9 cellular contexts compared by ENCODE assay signal in genomic region chr16:57304169-57305061, GRCh38. TPM values are rescaled to one million over a fixed set of nuclear protein-coding genes. Genes with fewer than 3 reads are reported as not detected.
DNase-seq lines count a peak whose midpoint lies in the region; ATAC-seq, FAIRE-seq and TF ChIP-seq lines count a peak whose summit lies in the region.
"Had no signal": no experiment of that assay in that cellular context is flagged by ENCODE, and none has a peak within 500 bp of the region (broad histone marks: within the 10 kb centered on the region; RNA-seq: fewer than 3 reads in every experiment).

No MANE protein-coding gene starts in this region.

- peak overlapping the region; percentile 61 for H3K4me3 Mint-ChIP-seq in activated T-helper 17 cell treated with anti-CD3 and anti-CD28 coated beads, Interleukin-2, amount 50 U/mL, for 72 hours

- FAIRE-seq in small intestine (lab: Jason Lieb, UNC) = no peak

- 50 to 60% (median 52%) methylated on average over 16 of the region's 16 CpGs for WGBS in small intestine, 3 donors

- H3K27me3 Mint-ChIP-seq in activated T-helper 17 cell treated with anti-CD3 and anti-CD28 coated beads, Interleukin-2, amount 50 U/mL, for 72 hours = no peaks in the 10 kb centered on the region

- H3K4me1 Mint-ChIP-seq in activated T-helper 17 cell treated with anti-CD3 and anti-CD28 coated beads, Interleukin-2, amount 50 U/mL, for 72 hours = peaks cover 11% of the 10 kb centered on the region

- no peaks in the 10 kb centered on the region for H3K36me3 Mint-ChIP-seq in activated T-helper 17 cell treated with anti-CD3 and anti-CD28 coated beads, Interleukin-2, amount 50 U/mL, for 72 hours (ENCODE audit: low read depth)

- peak; percentile 45 for DNase-seq in GM10266 (ENCODE audit: extremely low spot score)
- peak; percentile 61 for DNase-seq in hepatic stellate cell (ENCODE audit: low spot score)
- DNase-seq in small intestine = peak; percentile 56
- no peak for DNase-seq in Kasumi-1 (lab: John Stamatoyannopoulos, UW)
- no peak for DNase-seq in NOMO-1 (lab: John Stamatoyannopoulos, UW; ENCODE audit: unreplicated experiment in 2 of 2)
- DNase-seq in GM19240 (ENCODE audit: insufficient read length, low spot score) = no peak
- DNase-seq: effector CD4-positive, alpha-beta T cell had no signal

- peaks cover 0 to 2% of the 10 kb centered on the region in 2 donors for H3K4me1 ChIP-seq in small intestine (ENCODE audit: control insufficient read depth in 2 of 2, insufficient read depth in 1 of 2, low read depth in 1 of 2, low read length in 1 of 2)

- no peaks in the 10 kb centered on the region for H3K27me3 ChIP-seq in small intestine (ENCODE audit: control insufficient read depth in 2 of 2, insufficient read depth in 2 of 2, low read length in 2 of 2)

- no peak for ATAC-seq in activated T-helper 17 cell treated with anti-CD3 and anti-CD28 coated beads, Interleukin-2, amount 50 U/mL, for 72 hours (replicated peaks)
- ATAC-seq in GM18498 (IDR thresholded peaks at IDR 0.05; ENCODE audit: unreplicated experiment) = no peak

- no peaks in the 10 kb centered on the region for H3K9me3 ChIP-seq in small intestine (ENCODE audit: control insufficient read depth, low read depth)

- H3K36me3 ChIP-seq in small intestine (ENCODE audit: control insufficient read depth in 2 of 2, insufficient read depth in 2 of 2, low read length in 2 of 2) = no peaks in the 10 kb centered on the region

- peak overlapping the region in 1 of 2 donors; percentile 51 for H3K27ac ChIP-seq in small intestine (ENCODE audit: low read depth in 1 of 2, low read length in 1 of 2)

- H3K27ac Mint-ChIP-seq in activated T-helper 17 cell treated with anti-CD3 and anti-CD28 coated beads, Interleukin-2, amount 50 U/mL, for 72 hours = peak overlapping the region; percentile 85

- no peak overlapping the region for H3K4me3 ChIP-seq in small intestine (ENCODE audit: low read depth in 1 of 2, low read length in 2 of 2)

- no peaks in the 10 kb centered on the region for H3K9me3 Mint-ChIP-seq in activated T-helper 17 cell treated with anti-CD3 and anti-CD28 coated beads, Interleukin-2, amount 50 U/mL, for 72 hours

- no peak for TF ChIP-seq CTCF in GM10266 (IDR thresholded peaks at IDR 0.05; ENCODE audit: control insufficient read depth, insufficient read depth, low read depth, missing control alignments)

RNA-seq across cellular contexts. Expression of gene PLLP, which starts 19.9 kb away (rescaled TPM):
- not detected for total RNA-seq in activated T-helper 17 cell treated with anti-CD3 and anti-CD28 coated beads, Interleukin-2, amount 50 U/mL, for 72 hours
- polyA plus RNA-seq in small intestine = 100 to 1,000 TPM in 2 of 3 donors, 10 to 100 TPM in 1; 56.9 to 162 (median 135) TPM

RNA-seq across cellular contexts. Expression of gene CCL22, which starts 54.2 kb away (rescaled TPM):
- total RNA-seq in activated T-helper 17 cell treated with anti-CD3 and anti-CD28 coated beads, Interleukin-2, amount 50 U/mL, for 72 hours = 10 to 100 TPM in 1 of 2 donors, 1 to 10 TPM in 1; 1.1 to 11.5 TPM
- under 1 TPM in 1 of 3 donors, not detected in 2; 0.16 TPM for polyA plus RNA-seq in small intestine

RNA-seq across cellular contexts. Expression of gene ARL2BP, which starts 59.4 kb away (rescaled TPM):
- 10 to 100 TPM; 17.0 to 23.5 TPM for total RNA-seq in activated T-helper 17 cell treated with anti-CD3 and anti-CD28 coated beads, Interleukin-2, amount 50 U/mL, for 72 hours
- polyA plus RNA-seq in small intestine = 10 to 100 TPM; 18.8 to 30.3 (median 24.9) TPM

Comparison
In these comparisons a context has a peak if more than half of its experiments do, and no peak if none do; other contexts are left out.
1. DNase-seq: peak in GM10266 (single experiment), hepatic stellate cell (single experiment) and small intestine (single experiment); none in Kasumi-1 (0 of 2), NOMO-1 (0 of 2) and GM19240 (single experiment).